1 cellular context compared by ENCODE assay signal in the genomic region with DNA sequence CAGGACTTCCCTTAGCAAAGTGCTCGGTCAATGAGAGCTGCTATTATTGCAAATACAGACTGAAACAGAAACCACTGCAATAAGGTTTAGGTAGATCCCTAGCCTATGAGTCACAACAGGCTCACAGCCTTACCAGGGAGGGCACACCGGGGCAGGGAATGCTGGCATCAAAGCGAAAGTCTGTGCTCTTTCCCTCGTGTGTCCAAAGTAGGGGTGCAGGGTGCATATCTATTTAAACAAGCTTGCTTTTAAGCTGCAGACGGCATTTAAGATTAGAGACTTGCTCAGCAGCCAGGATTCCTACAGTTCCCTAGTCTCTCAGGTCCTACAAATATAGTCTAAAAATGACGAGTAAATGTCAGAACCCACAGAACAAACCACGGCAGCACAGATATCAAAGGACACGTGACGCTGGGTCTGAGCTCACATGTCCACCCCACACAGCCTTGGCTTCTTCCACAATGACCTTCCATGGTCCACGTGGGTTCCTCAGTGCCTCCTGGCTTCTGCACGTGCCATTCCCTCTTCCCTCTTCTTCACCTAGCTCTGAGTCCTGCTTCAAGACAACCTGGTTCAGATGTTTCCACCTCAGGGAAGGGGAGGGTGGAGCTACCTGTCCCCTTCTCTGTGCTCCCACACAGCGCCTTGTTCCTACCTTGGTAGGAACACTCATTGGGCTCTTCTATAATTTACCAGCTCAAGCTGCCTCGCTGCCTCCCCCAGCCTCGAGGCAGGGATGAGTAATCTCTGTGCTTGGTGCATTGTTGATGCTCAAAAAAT.
TF ChIP-seq lines count a peak whose summit lies in the region.

No MANE protein-coding gene starts in this region.

TF ChIP-seq in K562, 482 proteins besides CTCF, POLR2A, EP300 and RAD21 (continued from another document and continues in another):
- TF ChIP-seq, protein P1, sequence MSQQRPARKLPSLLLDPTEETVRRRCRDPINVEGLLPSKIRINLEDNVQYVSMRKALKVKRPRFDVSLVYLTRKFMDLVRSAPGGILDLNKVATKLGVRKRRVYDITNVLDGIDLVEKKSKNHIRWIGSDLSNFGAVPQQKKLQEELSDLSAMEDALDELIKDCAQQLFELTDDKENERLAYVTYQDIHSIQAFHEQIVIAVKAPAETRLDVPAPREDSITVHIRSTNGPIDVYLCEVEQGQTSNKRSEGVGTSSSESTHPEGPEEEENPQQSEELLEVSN (IDR thresholded peaks at IDR 0.05; ENCODE audit: borderline replicate concordance in 1 of 2, extremely low read depth in 1 of 2, insufficient read depth in 1 of 2, insufficient read length in 1 of 2, low read depth in 1 of 2, low read length in 1 of 2, poor library complexity in 1 of 2, severe bottlenecking in 1 of 2), result peak in 1 of 2 experiments; percentile 48
- no peak for TF ChIP-seq ZBTB1 (CRISPR knock-in tag; IDR thresholded peaks at IDR 0.05; ENCODE audit: borderline replicate concordance, low read depth)
- TF ChIP-seq CBFA2T2 (conservative IDR thresholded peaks at IDR 0.05), result peak; percentile 34; the same call in 1 of the 2 replicates
- TF ChIP-seq, protein P2, sequence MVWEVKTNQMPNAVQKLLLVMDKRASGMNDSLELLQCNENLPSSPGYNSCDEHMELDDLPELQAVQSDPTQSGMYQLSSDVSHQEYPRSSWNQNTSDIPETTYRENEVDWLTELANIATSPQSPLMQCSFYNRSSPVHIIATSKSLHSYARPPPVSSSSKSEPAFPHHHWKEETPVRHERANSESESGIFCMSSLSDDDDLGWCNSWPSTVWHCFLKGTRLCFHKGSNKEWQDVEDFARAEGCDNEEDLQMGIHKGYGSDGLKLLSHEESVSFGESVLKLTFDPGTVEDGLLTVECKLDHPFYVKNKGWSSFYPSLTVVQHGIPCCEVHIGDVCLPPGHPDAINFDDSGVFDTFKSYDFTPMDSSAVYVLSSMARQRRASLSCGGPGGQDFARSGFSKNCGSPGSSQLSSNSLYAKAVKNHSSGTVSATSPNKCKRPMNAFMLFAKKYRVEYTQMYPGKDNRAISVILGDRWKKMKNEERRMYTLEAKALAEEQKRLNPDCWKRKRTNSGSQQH (CRISPR knock-in tag; IDR thresholded peaks at IDR 0.05), result no peak
- TF ChIP-seq, protein P3, sequence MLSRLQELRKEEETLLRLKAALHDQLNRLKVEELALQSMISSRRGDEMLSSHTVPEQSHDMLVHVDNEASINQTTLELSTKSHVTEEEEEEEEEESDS (CRISPR knock-in tag; IDR thresholded peaks at IDR 0.05), result no peak
- peak; percentile 65 for TF ChIP-seq CBFA2T3 (IDR thresholded peaks at IDR 0.05)
- TF ChIP-seq, protein P4, sequence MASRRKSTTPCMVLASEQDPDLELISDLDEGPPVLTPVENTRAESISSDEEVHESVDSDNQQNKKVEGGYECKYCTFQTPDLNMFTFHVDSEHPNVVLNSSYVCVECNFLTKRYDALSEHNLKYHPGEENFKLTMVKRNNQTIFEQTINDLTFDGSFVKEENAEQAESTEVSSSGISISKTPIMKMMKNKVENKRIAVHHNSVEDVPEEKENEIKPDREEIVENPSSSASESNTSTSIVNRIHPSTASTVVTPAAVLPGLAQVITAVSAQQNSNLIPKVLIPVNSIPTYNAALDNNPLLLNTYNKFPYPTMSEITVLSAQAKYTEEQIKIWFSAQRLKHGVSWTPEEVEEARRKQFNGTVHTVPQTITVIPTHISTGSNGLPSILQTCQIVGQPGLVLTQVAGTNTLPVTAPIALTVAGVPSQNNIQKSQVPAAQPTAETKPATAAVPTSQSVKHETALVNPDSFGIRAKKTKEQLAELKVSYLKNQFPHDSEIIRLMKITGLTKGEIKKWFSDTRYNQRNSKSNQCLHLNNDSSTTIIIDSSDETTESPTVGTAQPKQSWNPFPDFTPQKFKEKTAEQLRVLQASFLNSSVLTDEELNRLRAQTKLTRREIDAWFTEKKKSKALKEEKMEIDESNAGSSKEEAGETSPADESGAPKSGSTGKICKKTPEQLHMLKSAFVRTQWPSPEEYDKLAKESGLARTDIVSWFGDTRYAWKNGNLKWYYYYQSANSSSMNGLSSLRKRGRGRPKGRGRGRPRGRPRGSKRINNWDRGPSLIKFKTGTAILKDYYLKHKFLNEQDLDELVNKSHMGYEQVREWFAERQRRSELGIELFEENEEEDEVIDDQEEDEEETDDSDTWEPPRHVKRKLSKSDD (conservative IDR thresholded peaks at IDR 0.05; ENCODE audit: low read length), result no peak
- TF ChIP-seq, protein P5, sequence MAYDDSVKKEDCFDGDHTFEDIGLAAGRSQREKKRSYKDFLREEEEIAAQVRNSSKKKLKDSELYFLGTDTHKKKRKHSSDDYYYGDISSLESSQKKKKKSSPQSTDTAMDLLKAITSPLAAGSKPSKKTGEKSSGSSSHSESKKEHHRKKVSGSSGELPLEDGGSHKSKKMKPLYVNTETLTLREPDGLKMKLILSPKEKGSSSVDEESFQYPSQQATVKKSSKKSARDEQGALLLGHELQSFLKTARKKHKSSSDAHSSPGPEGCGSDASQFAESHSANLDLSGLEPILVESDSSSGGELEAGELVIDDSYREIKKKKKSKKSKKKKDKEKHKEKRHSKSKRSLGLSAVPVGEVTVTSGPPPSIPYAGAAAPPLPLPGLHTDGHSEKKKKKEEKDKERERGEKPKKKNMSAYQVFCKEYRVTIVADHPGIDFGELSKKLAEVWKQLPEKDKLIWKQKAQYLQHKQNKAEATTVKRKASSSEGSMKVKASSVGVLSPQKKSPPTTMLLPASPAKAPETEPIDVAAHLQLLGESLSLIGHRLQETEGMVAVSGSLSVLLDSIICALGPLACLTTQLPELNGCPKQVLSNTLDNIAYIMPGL (CRISPR knock-in tag; IDR thresholded peaks at IDR 0.05), result no peak
- TF ChIP-seq, protein P6, sequence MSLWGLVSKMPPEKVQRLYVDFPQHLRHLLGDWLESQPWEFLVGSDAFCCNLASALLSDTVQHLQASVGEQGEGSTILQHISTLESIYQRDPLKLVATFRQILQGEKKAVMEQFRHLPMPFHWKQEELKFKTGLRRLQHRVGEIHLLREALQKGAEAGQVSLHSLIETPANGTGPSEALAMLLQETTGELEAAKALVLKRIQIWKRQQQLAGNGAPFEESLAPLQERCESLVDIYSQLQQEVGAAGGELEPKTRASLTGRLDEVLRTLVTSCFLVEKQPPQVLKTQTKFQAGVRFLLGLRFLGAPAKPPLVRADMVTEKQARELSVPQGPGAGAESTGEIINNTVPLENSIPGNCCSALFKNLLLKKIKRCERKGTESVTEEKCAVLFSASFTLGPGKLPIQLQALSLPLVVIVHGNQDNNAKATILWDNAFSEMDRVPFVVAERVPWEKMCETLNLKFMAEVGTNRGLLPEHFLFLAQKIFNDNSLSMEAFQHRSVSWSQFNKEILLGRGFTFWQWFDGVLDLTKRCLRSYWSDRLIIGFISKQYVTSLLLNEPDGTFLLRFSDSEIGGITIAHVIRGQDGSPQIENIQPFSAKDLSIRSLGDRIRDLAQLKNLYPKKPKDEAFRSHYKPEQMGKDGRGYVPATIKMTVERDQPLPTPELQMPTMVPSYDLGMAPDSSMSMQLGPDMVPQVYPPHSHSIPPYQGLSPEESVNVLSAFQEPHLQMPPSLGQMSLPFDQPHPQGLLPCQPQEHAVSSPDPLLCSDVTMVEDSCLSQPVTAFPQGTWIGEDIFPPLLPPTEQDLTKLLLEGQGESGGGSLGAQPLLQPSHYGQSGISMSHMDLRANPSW (CRISPR knock-in tag; IDR thresholded peaks at IDR 0.05), result no peak
- 0 out of 2 replicates have a peak, but pooled peaks have one; percentile 48 for TF ChIP-seq FOSL1 (tag; conservative IDR thresholded peaks at IDR 0.05)
- TF ChIP-seq RBM14 (IDR thresholded peaks at IDR 0.05; ENCODE audit: borderline replicate concordance, insufficient read depth, low read depth, low read length), result no peak
- TF ChIP-seq BHLHE40 (IDR thresholded peaks at IDR 0.05; ENCODE audit: low read length), result peak; percentile 86
- TF ChIP-seq, protein P7, sequence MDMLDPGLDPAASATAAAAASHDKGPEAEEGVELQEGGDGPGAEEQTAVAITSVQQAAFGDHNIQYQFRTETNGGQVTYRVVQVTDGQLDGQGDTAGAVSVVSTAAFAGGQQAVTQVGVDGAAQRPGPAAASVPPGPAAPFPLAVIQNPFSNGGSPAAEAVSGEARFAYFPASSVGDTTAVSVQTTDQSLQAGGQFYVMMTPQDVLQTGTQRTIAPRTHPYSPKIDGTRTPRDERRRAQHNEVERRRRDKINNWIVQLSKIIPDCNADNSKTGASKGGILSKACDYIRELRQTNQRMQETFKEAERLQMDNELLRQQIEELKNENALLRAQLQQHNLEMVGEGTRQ (CRISPR knock-in tag; IDR thresholded peaks at IDR 0.05), result peak; percentile 75
- TF ChIP-seq, protein P8, sequence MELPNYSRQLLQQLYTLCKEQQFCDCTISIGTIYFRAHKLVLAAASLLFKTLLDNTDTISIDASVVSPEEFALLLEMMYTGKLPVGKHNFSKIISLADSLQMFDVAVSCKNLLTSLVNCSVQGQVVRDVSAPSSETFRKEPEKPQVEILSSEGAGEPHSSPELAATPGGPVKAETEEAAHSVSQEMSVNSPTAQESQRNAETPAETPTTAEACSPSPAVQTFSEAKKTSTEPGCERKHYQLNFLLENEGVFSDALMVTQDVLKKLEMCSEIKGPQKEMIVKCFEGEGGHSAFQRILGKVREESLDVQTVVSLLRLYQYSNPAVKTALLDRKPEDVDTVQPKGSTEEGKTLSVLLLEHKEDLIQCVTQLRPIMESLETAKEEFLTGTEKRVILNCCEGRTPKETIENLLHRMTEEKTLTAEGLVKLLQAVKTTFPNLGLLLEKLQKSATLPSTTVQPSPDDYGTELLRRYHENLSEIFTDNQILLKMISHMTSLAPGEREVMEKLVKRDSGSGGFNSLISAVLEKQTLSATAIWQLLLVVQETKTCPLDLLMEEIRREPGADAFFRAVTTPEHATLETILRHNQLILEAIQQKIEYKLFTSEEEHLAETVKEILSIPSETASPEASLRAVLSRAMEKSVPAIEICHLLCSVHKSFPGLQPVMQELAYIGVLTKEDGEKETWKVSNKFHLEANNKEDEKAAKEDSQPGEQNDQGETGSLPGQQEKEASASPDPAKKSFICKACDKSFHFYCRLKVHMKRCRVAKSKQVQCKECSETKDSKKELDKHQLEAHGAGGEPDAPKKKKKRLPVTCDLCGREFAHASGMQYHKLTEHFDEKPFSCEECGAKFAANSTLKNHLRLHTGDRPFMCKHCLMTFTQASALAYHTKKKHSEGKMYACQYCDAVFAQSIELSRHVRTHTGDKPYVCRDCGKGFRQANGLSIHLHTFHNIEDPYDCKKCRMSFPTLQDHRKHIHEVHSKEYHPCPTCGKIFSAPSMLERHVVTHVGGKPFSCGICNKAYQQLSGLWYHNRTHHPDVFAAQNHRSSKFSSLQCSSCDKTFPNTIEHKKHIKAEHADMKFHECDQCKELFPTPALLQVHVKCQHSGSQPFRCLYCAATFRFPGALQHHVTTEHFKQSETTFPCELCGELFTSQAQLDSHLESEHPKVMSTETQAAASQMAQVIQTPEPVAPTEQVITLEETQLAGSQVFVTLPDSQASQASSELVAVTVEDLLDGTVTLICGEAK (IDR thresholded peaks at IDR 0.05), result no peak
- TF ChIP-seq, protein P8 (CRISPR knock-in tag; IDR thresholded peaks at IDR 0.05), result no peak
- TF ChIP-seq ZNF695 (CRISPR knock-in tag; IDR thresholded peaks at IDR 0.05), result no peak
- TF ChIP-seq, protein P9, sequence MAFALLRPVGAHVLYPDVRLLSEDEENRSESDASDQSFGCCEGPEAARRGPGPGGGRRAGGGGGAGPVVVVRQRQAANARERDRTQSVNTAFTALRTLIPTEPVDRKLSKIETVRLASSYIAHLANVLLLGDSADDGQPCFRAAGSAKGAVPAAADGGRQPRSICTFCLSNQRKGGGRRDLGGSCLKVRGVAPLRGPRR (CRISPR knock-in tag; IDR thresholded peaks at IDR 0.05), result no peak
- TF ChIP-seq TAL1 (IDR thresholded peaks at IDR 0.05), result peak; percentile 61
- TF ChIP-seq, protein P10, sequence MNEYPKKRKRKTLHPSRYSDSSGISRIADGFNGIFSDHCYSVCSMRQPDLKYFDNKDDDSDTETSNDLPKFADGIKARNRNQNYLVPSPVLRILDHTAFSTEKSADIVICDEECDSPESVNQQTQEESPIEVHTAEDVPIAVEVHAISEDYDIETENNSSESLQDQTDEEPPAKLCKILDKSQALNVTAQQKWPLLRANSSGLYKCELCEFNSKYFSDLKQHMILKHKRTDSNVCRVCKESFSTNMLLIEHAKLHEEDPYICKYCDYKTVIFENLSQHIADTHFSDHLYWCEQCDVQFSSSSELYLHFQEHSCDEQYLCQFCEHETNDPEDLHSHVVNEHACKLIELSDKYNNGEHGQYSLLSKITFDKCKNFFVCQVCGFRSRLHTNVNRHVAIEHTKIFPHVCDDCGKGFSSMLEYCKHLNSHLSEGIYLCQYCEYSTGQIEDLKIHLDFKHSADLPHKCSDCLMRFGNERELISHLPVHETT (CRISPR knock-in tag; conservative IDR thresholded peaks at IDR 0.05 in 1 of 2, IDR thresholded peaks at IDR 0.05 in 1 of 2), result no peak
